8 cellular contexts compared by ENCODE assay signal in genomic region chr11:6705905-6706535, GRCh38. TPM values are rescaled to one million over a fixed set of nuclear protein-coding genes. Genes with fewer than 3 reads are reported as not detected.
A peak's percentile ranks its signal among the peaks of the same experiment; 100 is the strongest.
DNase-seq lines count a peak whose midpoint lies in the region; ATAC-seq and TF ChIP-seq lines count a peak whose summit lies in the region.

No MANE protein-coding gene starts in this region.

- H3K79me2 ChIP-seq in OCI-LY3 (ENCODE audit: low read length) = no peaks in the 10 kb centered on the region

- H2AFZ ChIP-seq in OCI-LY3 (ENCODE audit: low read depth, low read length) = peak overlapping the region; percentile 48; the same call in 1 of the 2 replicates

- no peak for TF ChIP-seq POLR2A in heart left ventricle (IDR thresholded peaks at IDR 0.05)

- H3K36me3 ChIP-seq in OCI-LY3 (replicated peaks; ENCODE audit: low read depth, low read length) (no peaks in the 10 kb centered on the region), heart left ventricle (no peaks in the 10 kb centered on the region)

- H3K4me1 Mint-ChIP-seq in activated naive CD8-positive, alpha-beta T cell (ENCODE audit: low read depth) = peaks cover 18% of the 10 kb centered on the region

- ATAC-seq in HG02642 (IDR thresholded peaks at IDR 0.05; ENCODE audit: poor library complexity, unreplicated experiment) = peak; percentile 55
- ATAC-seq in heart left ventricle = peak in 3 of 4 donors; percentile 49 to 61 (median 59)
- no peak for ATAC-seq in GM18873 (IDR thresholded peaks at IDR 0.05; ENCODE audit: low FRiP score, unreplicated experiment)

- H3K27me3 ChIP-seq in OCI-LY3 (ENCODE audit: low read depth, low read length) (no peaks in the 10 kb centered on the region), heart left ventricle (no peaks in the 10 kb centered on the region)

- H3K4me3 ChIP-seq in OCI-LY3 (ENCODE audit: low read length) = no peak overlapping the region
- H3K4me3 ChIP-seq in heart left ventricle = no peak overlapping the region

- H3K9me3 ChIP-seq in OCI-LY3 (ENCODE audit: insufficient read depth, low read length) (no peaks in the 10 kb centered on the region), heart left ventricle (no peaks in the 10 kb centered on the region)

- H3K36me3 Mint-ChIP-seq in activated naive CD8-positive, alpha-beta T cell = no peaks in the 10 kb centered on the region

- no peaks in the 10 kb centered on the region for H3K27me3 Mint-ChIP-seq in activated naive CD8-positive, alpha-beta T cell

- H3K27ac ChIP-seq in OCI-LY3 (ENCODE audit: low read length) (no peak overlapping the region), heart left ventricle (peak overlapping the region in 8 of 12 donors; percentile 7 to 53 (median 30))

- peak overlapping the region; percentile 36 for H3K27ac Mint-ChIP-seq in activated naive CD8-positive, alpha-beta T cell

- H3K9me3 Mint-ChIP-seq in activated naive CD8-positive, alpha-beta T cell (ENCODE audit: low read depth) = no peaks in the 10 kb centered on the region

- H3K4me2 ChIP-seq in OCI-LY3 (ENCODE audit: low read length) = peak overlapping the region; percentile 50

- no peaks in the 10 kb centered on the region for H4K20me1 ChIP-seq in OCI-LY3 (ENCODE audit: insufficient read depth, low read length)

- WGBS in heart left ventricle, 4 donors = 30 to 44% (median 37%) methylated on average over 7 of the region's 7 CpGs

- DNase-seq in NCI-H2081 (lab: John Stamatoyannopoulos, UW) (peak; percentile 25 to 30), NCI-H2081 treated with DMSO at 0.1 percent for 48 hours (lab: John Stamatoyannopoulos, UW) (no peak), heart left ventricle (peak in 1 of 5 donors; percentile 46), retina (peak; percentile 58)

- H3K4me3 Mint-ChIP-seq in activated naive CD8-positive, alpha-beta T cell = no peak overlapping the region

- TF ChIP-seq CTCF in OCI-LY3 (IDR thresholded peaks at IDR 0.05; ENCODE audit: low read depth, low read length) (peak; percentile 82), heart left ventricle (IDR thresholded peaks at IDR 0.05) (peak; percentile 82 to 97 (median 93))

- no peak overlapping the region for H3K9ac ChIP-seq in OCI-LY3 (ENCODE audit: low read length)

- intact Hi-C loops in heart left ventricle (cut with DNase I) = loop anchor here (1.0 to 10.0 kb wide), 10 partner anchors 49 to 331 kb away; partner anchors contain the start of genes HPX (in 1 of the 10) and SMPD1 (in 1 of the 10)

- H3K4me1 ChIP-seq in OCI-LY3 (ENCODE audit: low read length) (peaks cover 12% of the 10 kb centered on the region), heart left ventricle (peaks cover 0 to 25% (median 16%) of the 10 kb centered on the region in 12 donors)

RNA-seq across cellular contexts. Expression of gene MRPL17, which starts 22.9 kb away (rescaled TPM):
- 10 to 100 TPM; 31.0 to 58.0 (median 47.7) TPM for total RNA-seq in heart left ventricle
- 10 to 100 TPM; 56.8 to 70.9 TPM for polyA plus RNA-seq in heart left ventricle

RNA-seq across cellular contexts. Expression of gene DCHS1, which starts 50.4 kb away (rescaled TPM):
- 10 to 100 TPM in 6 of 9 donors, 1 to 10 TPM in 3; 5.5 to 19.6 (median 11.4) TPM for total RNA-seq in heart left ventricle
- 1 to 10 TPM; 3.6 to 6.6 TPM for polyA plus RNA-seq in heart left ventricle
